ENCODE assay signal across 19 cellular contexts in the genomic region with DNA sequence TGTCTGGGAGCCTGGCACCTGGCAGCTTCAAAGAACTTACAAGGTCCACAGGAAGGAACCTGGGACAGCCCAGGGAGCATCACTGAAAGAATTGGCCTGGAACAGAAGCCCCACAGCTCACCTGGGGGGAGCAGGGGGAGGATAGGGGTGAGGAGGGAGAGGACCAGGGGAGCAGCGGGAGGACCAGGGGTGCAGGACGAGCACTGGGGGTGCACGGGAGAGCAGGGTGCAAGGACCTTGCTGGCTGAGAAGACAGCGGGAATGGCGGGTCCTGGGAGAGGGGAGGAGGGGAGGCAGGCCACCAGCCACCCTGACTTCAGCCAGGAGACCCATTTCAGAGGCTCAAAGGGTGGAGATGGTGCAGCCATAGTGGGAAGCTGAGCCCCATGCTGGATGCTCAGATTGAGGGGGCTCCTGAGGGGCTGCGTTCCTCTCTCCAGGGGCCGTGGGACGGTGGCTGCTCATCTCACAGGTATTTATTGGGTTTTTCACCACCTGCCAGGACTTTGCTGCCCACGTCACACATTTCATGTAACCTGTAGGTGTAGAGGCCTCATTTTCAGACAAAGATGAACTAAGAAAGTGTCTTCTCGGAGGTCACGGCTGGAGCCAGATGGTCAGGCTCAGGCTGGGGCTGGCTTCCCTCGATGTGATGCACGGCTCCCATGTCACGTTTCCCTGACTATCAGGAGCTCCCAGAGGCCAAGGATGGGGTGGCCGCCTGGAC.
"Had no signal": no experiment of that assay in that cellular context is flagged by ENCODE, and none has a peak within 500 bp of the region (broad histone marks: within the 10 kb centered on the region; RNA-seq: fewer than 3 reads in every experiment).

No MANE protein-coding gene starts in this region.

- H3K36me3 ChIP-seq: breast epithelium, gastroesophageal sphincter, lower lobe of right lung, prostate gland, stomach had no signal

- H3K27ac ChIP-seq: breast epithelium, coronary artery, epithelial cell of prostate, gastroesophageal sphincter, lower lobe of right lung, prostate gland, stomach had no signal

- H3K4me3 ChIP-seq: breast epithelium, coronary artery, gastroesophageal sphincter, lower lobe of right lung, prostate gland, stomach had no signal

- H3K4me1 ChIP-seq: breast epithelium, gastroesophageal sphincter, lower lobe of right lung, prostate gland, stomach had no signal

- H3K9me3 ChIP-seq: breast epithelium, gastroesophageal sphincter, lower lobe of right lung, prostate gland, SK-N-SH, stomach had no signal

- ATAC-seq: activated T-helper 17 cell treated with anti-CD3 and anti-CD28 coated beads, Interleukin-2, amount 50 U/mL, for 72 hours; gastroesophageal sphincter; lower lobe of right lung; stimulated activated effector memory CD8-positive, alpha-beta T cell treated with anti-CD3 and anti-CD28 coated beads, Interleukin-12 subunit alpha, Interleukin-12 subunit beta, amount 100 ng/mL, for 72 hours had no signal

- DNase-seq: activated naive CD4-positive, alpha-beta T cell treated with Interleukin-2 at 50 U/mL for 16 hours; activated naive CD8-positive, alpha-beta T cell treated with anti-CD3 and anti-CD28 coated beads for 36 hours; activated T-cell treated with anti-CD3 and anti-CD28 coated beads, Interleukin-2, amount 50 U/mL, for 24 hours; hypothalamus; lower lobe of right lung; mesendoderm; naive B cell; occipital lobe; SK-N-SH; stimulated activated CD4-positive, alpha-beta T cell treated with anti-CD3 and anti-CD28 coated beads, Interleukin-1b, Interleukin-23, amount 100 ng/mL, for 48 hours; stomach; trophoblast cell had no signal
